In genomic region chr22:30305906-30306628, GRCh38 we compare ENCODE assay signal across 1 cellular context.
TF ChIP-seq lines count a peak whose summit lies in the region.

No MANE protein-coding gene starts in this region.

TF ChIP-seq in HepG2, 621 proteins besides CTCF, POLR2A, EP300 and RAD21:
- TF ChIP-seq PATZ1 (CRISPR knock-in tag; IDR thresholded peaks at IDR 0.05) = no peak
- TF ChIP-seq DZIP1 (CRISPR knock-in tag; IDR thresholded peaks at IDR 0.05) = no peak
- TF ChIP-seq ZNF670 (CRISPR knock-in tag; IDR thresholded peaks at IDR 0.05; ENCODE audit: borderline replicate concordance) = no peak
- 0 out of 2 replicates have a peak, but pooled peaks have one; percentile 30 for TF ChIP-seq GZF1 (CRISPR knock-in tag; IDR thresholded peaks at IDR 0.05)
- TF ChIP-seq KLF12 (CRISPR knock-in tag; IDR thresholded peaks at IDR 0.05; ENCODE audit: borderline replicate concordance) = no peak
- no peak for TF ChIP-seq PAX8 (CRISPR knock-in tag; IDR thresholded peaks at IDR 0.05; ENCODE audit: borderline replicate concordance)
- TF ChIP-seq MEIS1 (CRISPR knock-in tag; IDR thresholded peaks at IDR 0.05; ENCODE audit: borderline replicate concordance) = no peak
- TF ChIP-seq GATAD1 (CRISPR knock-in tag; IDR thresholded peaks at IDR 0.05) = no peak
- no peak for TF ChIP-seq GMEB1 (CRISPR knock-in tag; IDR thresholded peaks at IDR 0.05; ENCODE audit: borderline replicate concordance)
- TF ChIP-seq ZSCAN31 (CRISPR knock-in tag; IDR thresholded peaks at IDR 0.05; ENCODE audit: low read depth) = no peak
- TF ChIP-seq HNRNPL (IDR thresholded peaks at IDR 0.05; ENCODE audit: low read depth, low read length) = no peak
- no peak for TF ChIP-seq HNF4G (IDR thresholded peaks at IDR 0.05; ENCODE audit: borderline replicate concordance, low read depth, low read length)
- no peak for TF ChIP-seq HNF4G (CRISPR knock-in tag; IDR thresholded peaks at IDR 0.05; ENCODE audit: borderline replicate concordance, low read depth)
- TF ChIP-seq ZNF629 (CRISPR knock-in tag; conservative IDR thresholded peaks at IDR 0.05) = peak; percentile 86
- no peak for TF ChIP-seq KLF13 (CRISPR knock-in tag; IDR thresholded peaks at IDR 0.05)
- no peak for TF ChIP-seq HOXA7 (CRISPR knock-in tag; IDR thresholded peaks at IDR 0.05)
TF ChIP-seq in HepG2: peak in this region for 2.
